ENCODE assay signal across 21 cellular contexts in the genomic region with DNA sequence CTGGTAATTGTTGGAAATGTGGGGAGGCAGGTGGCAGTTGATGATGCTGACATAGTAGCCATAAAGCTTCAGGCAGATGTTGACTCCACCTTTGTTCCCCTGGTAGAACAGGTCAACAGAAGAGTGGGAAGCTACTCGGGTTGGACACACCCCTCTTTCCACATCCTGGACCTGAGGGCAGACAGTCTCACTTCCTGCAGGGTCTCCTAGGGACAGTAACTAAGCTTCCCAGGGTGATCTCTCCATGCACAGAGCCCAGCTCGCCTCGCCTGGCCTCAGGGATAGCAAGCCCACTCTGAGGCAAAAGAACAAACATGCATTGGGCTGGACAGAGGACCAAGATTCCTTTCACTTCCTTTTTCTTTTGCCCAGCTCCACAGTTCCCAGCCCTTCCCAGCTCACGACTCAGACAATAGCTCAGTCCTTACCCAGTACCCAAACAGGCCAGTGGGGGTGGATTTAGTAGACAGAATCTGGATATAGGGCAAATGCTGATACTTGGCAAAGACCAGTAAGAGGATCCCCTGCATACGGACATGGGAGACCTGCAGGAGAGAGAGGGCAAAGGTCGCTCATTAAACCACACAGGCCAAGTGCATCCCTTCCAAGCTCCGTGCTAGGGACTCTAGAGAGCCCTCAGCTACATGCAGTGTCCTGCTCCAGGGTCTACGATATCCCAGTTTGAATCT. TPM values are rescaled to one million over a fixed set of nuclear protein-coding genes. Genes with fewer than 3 reads are reported as not detected.
DNase-seq lines count a peak whose midpoint lies in the region; ATAC-seq and TF ChIP-seq lines count a peak whose summit lies in the region.
"Had no signal": no experiment of that assay in that cellular context is flagged by ENCODE, and none has a peak within 500 bp of the region (broad histone marks: within the 10 kb centered on the region; RNA-seq: fewer than 3 reads in every experiment).

No MANE protein-coding gene starts in this region.

- ATAC-seq in heart left ventricle (no peak), Right ventricle myocardium inferior (no peak)
- ATAC-seq: effector memory CD8-positive, alpha-beta T cell; stimulated activated naive CD8-positive, alpha-beta T cell treated with anti-CD3 and anti-CD28 coated beads, Interleukin-15, Interleukin-2, amounts not matched to agents 100 U/mL and 50 U/mL, for 24 hours had no signal

- H3K36me3 ChIP-seq in heart left ventricle (peaks cover 0 to 78% (median 56%) of the 10 kb centered on the region in 9 donors), liver (ENCODE audit: control insufficient read depth in 4 of 4, insufficient read depth in 3 of 4, low read depth in 1 of 4, low read length in 3 of 4) (peaks cover 2 to 30% (median 18%) of the 10 kb centered on the region in 4 donors), vagina (peaks cover 0 to 32% of the 10 kb centered on the region in 2 donors)

- WGBS in heart left ventricle, 4 donors = 70 to 77% (median 74%) methylated on average over 8 of the region's 8 CpGs
- 63% methylated on average over 8 of the region's 8 CpGs for WGBS in liver

- TF ChIP-seq CTCF in heart left ventricle (IDR thresholded peaks at IDR 0.05) (no peak), RWPE1 (conservative IDR thresholded peaks at IDR 0.05; ENCODE audit: low read depth) (no peak), liver (IDR thresholded peaks at IDR 0.05; ENCODE audit: low read depth, low read length, missing input control) (no peak), vagina (IDR thresholded peaks at IDR 0.05) (no peak)

- TF ChIP-seq POLR2A in heart left ventricle (IDR thresholded peaks at IDR 0.05) = no peak
- TF ChIP-seq POLR2A in vagina (IDR thresholded peaks at IDR 0.05) = no peak

- H3K27ac ChIP-seq in heart left ventricle (peak overlapping the region in 7 of 12 donors; percentile 0 to 90 (median 33)), RWPE1 (peak overlapping the region; percentile 46; the same call in 1 of the 2 replicates), liver (ENCODE audit: low read depth in 1 of 2, low read length in 2 of 2) (no peak overlapping the region), vagina (no peak overlapping the region)
- H3K27ac ChIP-seq: HL-60 had no signal

- DNase-seq in heart left ventricle = no peak
- no peak for DNase-seq in Right ventricle myocardium inferior (ENCODE audit: missing footprints)
- DNase-seq in RWPE1 (ENCODE audit: low spot score) = no peak
- no peak for DNase-seq in vagina (ENCODE audit: extremely low spot score in 2 of 2)
- no peak for DNase-seq in NCI-H82 (lab: John Stamatoyannopoulos, UW)
- no peak for DNase-seq in activated naive CD4-positive, alpha-beta T cell treated with Interleukin-2 at 50 U/mL for 16 hours
- no peak for DNase-seq in NCI-H1694 treated with DMSO at 0.1 percent for 48 hours (lab: John Stamatoyannopoulos, UW)
- DNase-seq: activated CD4-positive, alpha-beta T cell treated with anti-CD3 and anti-CD28 coated beads, Interleukin-2, amount 10 ng/mL, durations not matched to agents 24 days and 14 days; anterior cingulate cortex; CD4-positive, CD25-positive, alpha-beta regulatory T cell; DMS79; effector memory CD8-positive, alpha-beta T cell; glutamatergic neuron; MM.1S; naive B cell; NCI-H187; stimulated activated CD4-positive, alpha-beta T cell treated with anti-CD3 and anti-CD28 coated beads, Interleukin-2, amount 100 ng/mL, for 24 hours; stimulated activated naive CD8-positive, alpha-beta T cell treated with anti-CD3 and anti-CD28 coated beads, Interleukin-15, Interleukin-2, amounts not matched to agents 100 U/mL and 50 U/mL, for 24 hours; SW 1271 had no signal

- CTCF ChIA-PET in RWPE1 (lab: Yijun Ruan, JAX) = interaction anchor here (0.7 to 0.9 kb wide), 2 partner anchors 12 to 19 kb away, joined by 3 to 10 read pairs; no protein-coding TSS in a partner anchor

- no peak overlapping the region for H3K4me3 ChIP-seq in heart left ventricle
- no peak overlapping the region for H3K4me3 ChIP-seq in liver (ENCODE audit: low read depth in 1 of 3, low read length in 3 of 3)
- no peak overlapping the region for H3K4me3 ChIP-seq in vagina

- intact Hi-C loops in heart left ventricle (cut with DNase I) = no loop called here
- intact Hi-C loops in Right ventricle myocardium inferior (cut with DNase I) = loop anchor here (2.0 kb wide), 1 partner anchor 17 kb away; the partner anchor contains the start of gene MYO1C
- intact Hi-C loops in vagina (cut with DNase I) = no loop called here

- POLR2A ChIA-PET in RWPE1 (lab: Yijun Ruan, JAX; ENCODE audit: low non-redundant PET) = no interaction called here

- TF ChIP-seq RAD21 in liver (IDR thresholded peaks at IDR 0.05) = no peak

- H3K4me1 ChIP-seq in heart left ventricle (peaks cover 17 to 95% (median 58%) of the 10 kb centered on the region in 12 donors), liver (ENCODE audit: control insufficient read depth in 4 of 4, insufficient read depth in 4 of 4, low read length in 3 of 4) (peaks cover 0 to 15% (median 4%) of the 10 kb centered on the region in 4 donors), vagina (peaks cover 49% of the 10 kb centered on the region)

- no peaks in the 10 kb centered on the region for H3K9me3 ChIP-seq in heart left ventricle
- no peaks in the 10 kb centered on the region for H3K9me3 ChIP-seq in liver (ENCODE audit: control insufficient read depth in 4 of 4, low read length in 3 of 4)
- no peaks in the 10 kb centered on the region for H3K9me3 ChIP-seq in vagina

- H3K27me3 ChIP-seq in heart left ventricle (no peaks in the 10 kb centered on the region), liver (ENCODE audit: control insufficient read depth in 4 of 4, insufficient read depth in 4 of 4, low read length in 3 of 4) (no peaks in the 10 kb centered on the region), vagina (no peaks in the 10 kb centered on the region)

- H3K9ac ChIP-seq in liver (ENCODE audit: low read depth in 1 of 2, low read length in 2 of 2) = no peak overlapping the region

TF ChIP-seq in liver, 16 proteins besides CTCF, POLR2A, EP300 and RAD21:
- TF ChIP-seq HNF4A (conservative IDR thresholded peaks at IDR 0.05) = peak in 1 of 2 donors; percentile 9
- no peak for TF ChIP-seq TAF1 (conservative IDR thresholded peaks at IDR 0.05)
- peak; percentile 12 for TF ChIP-seq NR2F2 (IDR thresholded peaks at IDR 0.05)

RNA-seq across cellular contexts. Expression of gene INPP5K, which starts 7.0 kb away (rescaled TPM):
- total RNA-seq in heart left ventricle (100 to 1,000 TPM in 1 of 9 donors, 10 to 100 TPM in 8; 28.4 to 128 (median 33.4) TPM), Right ventricle myocardium inferior (35.4 TPM), liver (10 to 100 TPM; 19.2 to 47.1 TPM), vagina (96.0 TPM)
- polyA plus RNA-seq in heart left ventricle (10 to 100 TPM; 21.9 to 68.4 TPM), liver (10 to 100 TPM in 1 of 2 donors, 1 to 10 TPM in 1; 9.9 to 12.5 TPM)

RNA-seq across cellular contexts. Expression of gene MYO1C, which starts 16.9 kb away (rescaled TPM):
- total RNA-seq in heart left ventricle = 100 to 1,000 TPM; 127 to 259 (median 174) TPM
- 100 to 1,000 TPM in 1 of 2 donors, 10 to 100 TPM in 1; 89.6 to 188 TPM for polyA plus RNA-seq in heart left ventricle
- total RNA-seq in Right ventricle myocardium inferior = 196 TPM
- 10 to 100 TPM; 20.3 to 61.7 TPM for total RNA-seq in liver
- polyA plus RNA-seq in liver = 10 to 100 TPM; 22.9 to 33.6 TPM
- 118 TPM for total RNA-seq in vagina

RNA-seq across cellular contexts. Expression of gene PITPNA, which starts 53.2 kb away (rescaled TPM):
- total RNA-seq in heart left ventricle = 10 to 100 TPM; 38.1 to 70.2 (median 50.6) TPM
- polyA plus RNA-seq in heart left ventricle = 10 to 100 TPM; 10.1 to 61.7 TPM
- total RNA-seq in Right ventricle myocardium inferior = 52.9 TPM
- total RNA-seq in liver = 10 to 100 TPM; 14.2 to 14.7 TPM
- polyA plus RNA-seq in liver = 10 to 100 TPM in 1 of 2 donors, 1 to 10 TPM in 1; 7.4 to 21.3 TPM
- 46.4 TPM for total RNA-seq in vagina

RNA-seq across cellular contexts. Expression of gene CRK, which starts 53.4 kb away (rescaled TPM):
- total RNA-seq in heart left ventricle (10 to 100 TPM; 28.8 to 47.0 (median 42.2) TPM), Right ventricle myocardium inferior (43.9 TPM), liver (10 to 100 TPM; 35.9 to 69.9 TPM), vagina (57.5 TPM)
- polyA plus RNA-seq in heart left ventricle (10 to 100 TPM; 17.0 to 49.0 TPM), liver (10 to 100 TPM; 29.5 to 33.7 TPM)

Comparison
In these comparisons a context has a peak if more than half of its experiments do, and no peak if none do; other contexts are left out.
1. H3K27ac ChIP-seq: peak in heart left ventricle (7 of 12) and RWPE1 (single experiment); none in liver (0 of 2) and vagina (single experiment).